ENCODE assay signal across 8 cellular contexts in genomic region chr2:102240640-102241370, GRCh38. TPM values are rescaled to one million over a fixed set of nuclear protein-coding genes. Genes with fewer than 3 reads are reported as not detected.
DNase-seq lines count a peak whose midpoint lies in the region; ATAC-seq lines count a peak whose summit lies in the region.

No MANE protein-coding gene starts in this region.

- ATAC-seq in GM18868 (IDR thresholded peaks at IDR 0.05; ENCODE audit: unreplicated experiment) (peak; percentile 82), HG03103 (IDR thresholded peaks at IDR 0.05; ENCODE audit: low read depth, unreplicated experiment) (peak; percentile 90), left colon (peak; percentile 97)

- DNase-seq in AG08396 (ENCODE audit: low spot score) (peak; percentile 89), NCI-H226 (peak; percentile 73), cerebellar cortex (ENCODE audit: low spot score) (peak; percentile 56), left colon (peak; percentile 89 to 95)
- DNase-seq in activated CD4-positive, CD25-positive, alpha-beta regulatory T cell treated with anti-CD3 and anti-CD28 coated beads, Interleukin-2, amount 50 U/mL, for 72 hours: peak; percentile 93
- peak; percentile 89 for DNase-seq in stimulated activated CD4-positive, alpha-beta T cell treated with anti-CD3 and anti-CD28 coated beads, Interleukin-1b, Interleukin-23, amount 100 ng/mL, for 4 hours (ENCODE audit: low read depth in 2 of 2)

- intact Hi-C loops in left colon (cut with DNase I, micrococcal nuclease): loop anchor here (5.0 to 10.0 kb wide), 4 partner anchors 54 to 356 kb away; partner anchors contain the start of gene IL1RL2 (in 1 of the 2)

RNA-seq across cellular contexts. Expression of gene IL1RL2, which starts 54.0 kb away (rescaled TPM):
- total RNA-seq in left colon: 1 to 10 TPM; 1.1 to 1.2 TPM

Comparison
In these comparisons a context has a peak if more than half of its experiments do, and no peak if none do; other contexts are left out.
1. Peak in every context shown above with its lines: DNase-seq and ATAC-seq.